ENCODE assay signal across 19 cellular contexts in the genomic region with DNA sequence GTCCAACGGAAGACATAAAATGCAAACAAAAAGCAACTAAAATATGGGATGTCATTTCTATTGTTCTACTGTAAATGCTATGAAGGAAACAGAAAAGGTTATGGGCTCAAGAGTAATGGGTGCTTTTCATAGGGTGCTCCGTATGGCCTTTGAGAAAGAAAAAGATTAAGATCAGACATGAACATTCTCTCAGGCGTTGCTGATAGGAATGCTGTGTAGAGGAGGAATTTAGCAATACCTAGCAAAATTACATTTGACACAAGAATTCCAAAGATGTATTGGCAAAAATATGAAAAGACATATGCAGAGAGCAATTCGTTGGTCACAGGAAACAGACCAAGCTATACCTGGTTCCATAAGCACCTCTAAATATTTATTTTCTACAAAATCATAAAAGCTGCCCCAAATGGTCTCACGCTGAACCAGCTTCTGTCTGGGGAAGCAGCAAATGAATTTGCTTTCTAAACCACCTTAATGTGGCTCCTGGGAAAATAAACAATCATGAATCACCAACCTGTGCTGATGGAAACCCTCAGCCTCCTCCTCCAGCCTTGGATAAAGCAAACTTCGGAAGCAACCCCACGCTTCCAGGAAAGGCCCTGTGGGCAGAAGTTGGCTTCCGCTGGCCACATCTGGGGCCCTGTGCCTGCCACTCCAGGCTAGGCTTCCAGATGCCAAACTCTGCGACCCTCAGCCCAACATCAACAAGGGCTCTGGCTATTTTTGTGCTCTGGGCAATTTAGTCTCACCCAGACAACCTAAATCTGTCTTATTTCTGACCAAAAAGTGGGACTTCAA. TPM values are rescaled to one million over a fixed set of nuclear protein-coding genes. Genes with fewer than 3 reads are reported as not detected.
"Had no signal": no experiment of that assay in that cellular context is flagged by ENCODE, and none has a peak within 500 bp of the region (broad histone marks: within the 10 kb centered on the region; RNA-seq: fewer than 3 reads in every experiment).

No MANE protein-coding gene starts in this region.

- DNase-seq: activated CD4-positive, alpha-beta T cell treated with anti-CD3 and anti-CD28 coated beads, Interleukin-2, amount 50 U/mL, for 4 hours; activated CD4-positive, CD25-positive, alpha-beta regulatory T cell treated with anti-CD3 and anti-CD28 coated beads, Interleukin-2, amount 50 U/mL, for 72 hours; activated naive CD4-positive, alpha-beta T cell treated with anti-CD3 and anti-CD28 coated beads for 36 hours; activated naive CD8-positive, alpha-beta T cell treated with anti-CD3 and anti-CD28 coated beads, Interleukin-2, amount 50 U/mL, for 24 hours; activated T-cell treated with anti-CD3 and anti-CD28 coated beads for 4 hours; dermis blood vessel endothelial cell; gastrocnemius medialis; islet precursor cell; naive thymus-derived CD8-positive, alpha-beta T cell; stimulated activated CD4-positive, alpha-beta T cell treated with anti-CD3 and anti-CD28 coated beads, Interleukin-15, amount 100 ng/mL, for 24 hours; stimulated activated CD4-positive, alpha-beta T cell treated with anti-CD3 and anti-CD28 coated beads, Interleukin-4, amount 100 ng/mL, for 1 hour; stimulated activated naive CD4-positive, alpha-beta T cell; T1000; tibial artery; uterus had no signal

- H2AFZ ChIP-seq: parathyroid adenoma had no signal

- H3K27me3 ChIP-seq: gastrocnemius medialis, uterus had no signal

- H3K36me3 ChIP-seq: gastrocnemius medialis, tibial artery, uterus had no signal

- H3K9me3 ChIP-seq: gastrocnemius medialis, mucosa of descending colon, tibial artery, uterus had no signal

- H3K27ac ChIP-seq: gastrocnemius medialis, parathyroid adenoma, tibial artery, uterus had no signal

- H3K9ac ChIP-seq: parathyroid adenoma had no signal

- H3K79me2 ChIP-seq: parathyroid adenoma had no signal

- H3K4me1 ChIP-seq: gastrocnemius medialis, parathyroid adenoma, tibial artery, uterus had no signal

- ATAC-seq: activated naive CD8-positive, alpha-beta T cell treated with anti-CD3 and anti-CD28 coated beads, Interleukin-2, amount 50 U/mL, for 24 hours; gastrocnemius medialis; left lobe of liver; naive thymus-derived CD8-positive, alpha-beta T cell had no signal

- H3K4me3 ChIP-seq: gastrocnemius medialis, mucosa of descending colon, tibial artery, uterus had no signal

RNA-seq across cellular contexts. Expression of gene OXCT2, which starts 5.9 kb away (rescaled TPM):
- total RNA-seq: chondrocyte; left lobe of liver; naive thymus-derived CD8-positive, alpha-beta T cell had no signal
